In genomic region chr15:78811124-78811824, GRCh38 we compare ENCODE assay signal across 1 cellular context.
A peak's percentile ranks its signal among the peaks of the same experiment; 100 is the strongest.
TF ChIP-seq lines count a peak whose summit lies in the region.

Gene ADAMTS7 (minus strand): TSS chr15:78811464. CDS start chr15:78811220, 244 bp downstream.

TF ChIP-seq in WTC11, 78 proteins besides CTCF, POLR2A, EP300 and RAD21 (continued from another document):
- TF ChIP-seq, protein P1, sequence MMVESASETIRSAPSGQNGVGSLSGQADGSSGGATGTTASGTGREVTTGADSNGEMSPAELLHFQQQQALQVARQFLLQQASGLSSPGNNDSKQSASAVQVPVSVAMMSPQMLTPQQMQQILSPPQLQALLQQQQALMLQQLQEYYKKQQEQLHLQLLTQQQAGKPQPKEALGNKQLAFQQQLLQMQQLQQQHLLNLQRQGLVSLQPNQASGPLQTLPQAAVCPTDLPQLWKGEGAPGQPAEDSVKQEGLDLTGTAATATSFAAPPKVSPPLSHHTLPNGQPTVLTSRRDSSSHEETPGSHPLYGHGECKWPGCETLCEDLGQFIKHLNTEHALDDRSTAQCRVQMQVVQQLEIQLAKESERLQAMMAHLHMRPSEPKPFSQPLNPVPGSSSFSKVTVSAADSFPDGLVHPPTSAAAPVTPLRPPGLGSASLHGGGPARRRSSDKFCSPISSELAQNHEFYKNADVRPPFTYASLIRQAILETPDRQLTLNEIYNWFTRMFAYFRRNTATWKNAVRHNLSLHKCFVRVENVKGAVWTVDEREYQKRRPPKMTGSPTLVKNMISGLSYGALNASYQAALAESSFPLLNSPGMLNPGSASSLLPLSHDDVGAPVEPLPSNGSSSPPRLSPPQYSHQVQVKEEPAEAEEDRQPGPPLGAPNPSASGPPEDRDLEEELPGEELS (CRISPR knock-in tag; IDR thresholded peaks at IDR 0.05) = peak; percentile 24; the same call in 1 of the 2 replicates
- TF ChIP-seq KAT7 (CRISPR knock-in tag; IDR thresholded peaks at IDR 0.05; ENCODE audit: borderline replicate concordance) (no peak), E2F4 (CRISPR knock-in tag; IDR thresholded peaks at IDR 0.05; ENCODE audit: borderline replicate concordance, low read depth) (no peak), ZBTB21 (CRISPR knock-in tag; IDR thresholded peaks at IDR 0.05; ENCODE audit: borderline replicate concordance) (no peak), CREM (CRISPR knock-in tag; IDR thresholded peaks at IDR 0.05) (0 out of 2 replicates have a peak, but pooled peaks have one; percentile 13)
- TF ChIP-seq, protein P2, sequence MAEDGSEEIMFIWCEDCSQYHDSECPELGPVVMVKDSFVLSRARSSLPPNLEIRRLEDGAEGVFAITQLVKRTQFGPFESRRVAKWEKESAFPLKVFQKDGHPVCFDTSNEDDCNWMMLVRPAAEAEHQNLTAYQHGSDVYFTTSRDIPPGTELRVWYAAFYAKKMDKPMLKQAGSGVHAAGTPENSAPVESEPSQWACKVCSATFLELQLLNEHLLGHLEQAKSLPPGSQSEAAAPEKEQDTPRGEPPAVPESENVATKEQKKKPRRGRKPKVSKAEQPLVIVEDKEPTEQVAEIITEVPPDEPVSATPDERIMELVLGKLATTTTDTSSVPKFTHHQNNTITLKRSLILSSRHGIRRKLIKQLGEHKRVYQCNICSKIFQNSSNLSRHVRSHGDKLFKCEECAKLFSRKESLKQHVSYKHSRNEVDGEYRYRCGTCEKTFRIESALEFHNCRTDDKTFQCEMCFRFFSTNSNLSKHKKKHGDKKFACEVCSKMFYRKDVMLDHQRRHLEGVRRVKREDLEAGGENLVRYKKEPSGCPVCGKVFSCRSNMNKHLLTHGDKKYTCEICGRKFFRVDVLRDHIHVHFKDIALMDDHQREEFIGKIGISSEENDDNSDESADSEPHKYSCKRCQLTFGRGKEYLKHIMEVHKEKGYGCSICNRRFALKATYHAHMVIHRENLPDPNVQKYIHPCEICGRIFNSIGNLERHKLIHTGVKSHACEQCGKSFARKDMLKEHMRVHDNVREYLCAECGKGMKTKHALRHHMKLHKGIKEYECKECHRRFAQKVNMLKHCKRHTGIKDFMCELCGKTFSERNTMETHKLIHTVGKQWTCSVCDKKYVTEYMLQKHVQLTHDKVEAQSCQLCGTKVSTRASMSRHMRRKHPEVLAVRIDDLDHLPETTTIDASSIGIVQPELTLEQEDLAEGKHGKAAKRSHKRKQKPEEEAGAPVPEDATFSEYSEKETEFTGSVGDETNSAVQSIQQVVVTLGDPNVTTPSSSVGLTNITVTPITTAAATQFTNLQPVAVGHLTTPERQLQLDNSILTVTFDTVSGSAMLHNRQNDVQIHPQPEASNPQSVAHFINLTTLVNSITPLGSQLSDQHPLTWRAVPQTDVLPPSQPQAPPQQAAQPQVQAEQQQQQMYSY (CRISPR knock-in tag; IDR thresholded peaks at IDR 0.05) = peak; percentile 73
